9 cellular contexts compared by ENCODE assay signal in the genomic region with DNA sequence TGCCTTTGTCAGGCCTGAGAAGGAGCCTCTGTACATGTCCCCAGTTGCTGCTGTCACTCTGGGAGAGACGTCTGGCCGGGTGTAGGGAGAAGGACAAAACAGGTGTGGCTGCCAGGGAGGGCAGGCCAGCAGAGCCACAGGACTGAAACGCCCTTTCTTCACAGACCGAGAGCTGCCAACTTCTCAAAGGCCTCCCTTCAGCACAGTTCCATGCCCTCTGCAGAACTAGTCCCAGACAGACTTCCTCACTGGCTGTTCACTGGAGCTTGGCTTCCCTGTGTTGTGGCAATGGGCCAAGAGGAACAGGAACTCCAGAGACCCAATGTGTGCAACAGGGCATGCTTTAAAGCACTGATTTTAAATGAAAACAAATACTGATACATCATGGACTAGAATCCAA. TPM values are rescaled to one million over a fixed set of nuclear protein-coding genes. Genes with fewer than 3 reads are reported as not detected.
DNase-seq lines count a peak whose midpoint lies in the region; ATAC-seq, FAIRE-seq and TF ChIP-seq lines count a peak whose summit lies in the region.
"Had no signal": no experiment of that assay in that cellular context is flagged by ENCODE, and none has a peak within 500 bp of the region (broad histone marks: within the 10 kb centered on the region; RNA-seq: fewer than 3 reads in every experiment).

No MANE protein-coding gene starts in this region.

- TF ChIP-seq EP300 in A549 (IDR thresholded peaks at IDR 0.05) = no peak

- peaks cover 49% of the 10 kb centered on the region for H3K4me1 Mint-ChIP-seq in chondrocyte (ENCODE audit: low read depth)

- H3K4me1 ChIP-seq in A549 = peaks cover 61% of the 10 kb centered on the region

- DNase-seq in A549 (ENCODE audit: low read depth in 1 of 2, low spot score in 1 of 2) (no peak), LNCaP clone FGC (ENCODE audit: low read depth) (peak; percentile 86), chondrocyte (ENCODE audit: low spot score) (no peak), mucosa of gallbladder (ENCODE audit: low spot score) (peak; percentile 82), GM13977 (ENCODE audit: low spot score) (no peak), D341Med (ENCODE audit: low spot score) (no peak)
- DNase-seq: stimulated activated naive CD8-positive, alpha-beta T cell treated with anti-CD3 and anti-CD28 coated beads, Interleukin-15, Interleukin-2, amounts not matched to agents 100 U/mL and 50 U/mL, for 24 hours had no signal

- H3K9me3 ChIP-seq in A549 = no peaks in the 10 kb centered on the region

- in situ Hi-C loops in GM13977 (cut with MboI; ENCODE audit: low pct_unique_long_range_greater_than_20kb, low sequenced_read_pairs, unreplicated experiment) = no loop called here

- H3K27ac ChIP-seq in A549 = peak overlapping the region in 1 of 2 experiments; percentile 66; a peak in 4 of 6 replicates

- no peaks in the 10 kb centered on the region for H3K9me3 Mint-ChIP-seq in chondrocyte (ENCODE audit: low read depth)

- H3K4me2 ChIP-seq in A549 = 0 out of 3 replicates have a peak overlapping the region, but pooled peaks have one; percentile 22

- WGBS in A549 (ENCODE audit: missing lambda C conversion rate) = 61% methylated on average over 4 of the region's 4 CpGs

- CTCF ChIA-PET in A549 (lab: Yijun Ruan, JAX) = interaction anchor here (0.6 to 1.2 kb wide), 5 partner anchors 10 to 61 kb away, joined by 3 to 6 read pairs (median 3); no protein-coding TSS in a partner anchor

- H3K36me3 Mint-ChIP-seq in chondrocyte (ENCODE audit: low read depth) = no peaks in the 10 kb centered on the region

- H3K27me3 Mint-ChIP-seq in chondrocyte (ENCODE audit: low read depth) = no peaks in the 10 kb centered on the region

- no peak for TF ChIP-seq CTCF in A549 (IDR thresholded peaks at IDR 0.05)
- no peak for TF ChIP-seq CTCF in LNCaP clone FGC (IDR thresholded peaks at IDR 0.05; ENCODE audit: control insufficient read depth, extremely low read depth, insufficient read depth)
- TF ChIP-seq CTCF in chondrocyte (IDR thresholded peaks at IDR 0.05) = no peak
- TF ChIP-seq CTCF in GM13977 (IDR thresholded peaks at IDR 0.05; ENCODE audit: extremely low read depth, insufficient read depth, missing control alignments) = no peak

- POLR2A ChIA-PET in A549 (lab: Yijun Ruan, JAX) = interaction anchor here (1.4 kb wide), 1 partner anchor 87 kb away, joined by 3 read pairs; a partner anchor contains a TSS

- H3K4me3 Mint-ChIP-seq in chondrocyte (ENCODE audit: unreplicated experiment) = no peak overlapping the region

- peak overlapping the region; percentile 17 for H3K27ac Mint-ChIP-seq in chondrocyte (ENCODE audit: unreplicated experiment)

- TF ChIP-seq POLR2A in A549 (IDR thresholded peaks at IDR 0.05; ENCODE audit: low read length) = no peak

- H3K4me3 ChIP-seq in A549 (no peak overlapping the region), LNCaP clone FGC (ENCODE audit: low read depth, low read length) (no peak overlapping the region)

- ATAC-seq in A549 = no peak
- ATAC-seq in HG02970 (IDR thresholded peaks at IDR 0.05; ENCODE audit: low FRiP score, unreplicated experiment) = no peak
- ATAC-seq in HG02798 (IDR thresholded peaks at IDR 0.05; ENCODE audit: poor library complexity, unreplicated experiment) = no peak
- ATAC-seq: stimulated activated naive CD8-positive, alpha-beta T cell treated with anti-CD3 and anti-CD28 coated beads, Interleukin-15, Interleukin-2, amounts not matched to agents 100 U/mL and 50 U/mL, for 24 hours had no signal

- FAIRE-seq in A549 (lab: Jason Lieb, UNC) = no peak

- no peak for TF ChIP-seq RAD21 in A549 (conservative IDR thresholded peaks at IDR 0.05 in 1 of 2, IDR thresholded peaks at IDR 0.05 in 1 of 2)

TF ChIP-seq in A549, 52 proteins besides CTCF, POLR2A, EP300 and RAD21:
- TF ChIP-seq NFE2L2 (conservative IDR thresholded peaks at IDR 0.05; ENCODE audit: low read length) (no peak), MYC (IDR thresholded peaks at IDR 0.05; ENCODE audit: borderline replicate concordance, low read length) (no peak), MAZ (IDR thresholded peaks at IDR 0.05; ENCODE audit: borderline replicate concordance, low read depth, low read length) (no peak), PHF8 (IDR thresholded peaks at IDR 0.05; ENCODE audit: borderline replicate concordance, low read depth) (no peak), ZNF302 (CRISPR knock-in tag; IDR thresholded peaks at IDR 0.05) (no peak), KDM1A (IDR thresholded peaks at IDR 0.05; ENCODE audit: low read depth) (no peak), EHMT2 (IDR thresholded peaks at IDR 0.05; ENCODE audit: low read depth) (no peak), RNF2 (IDR thresholded peaks at IDR 0.05; ENCODE audit: borderline replicate concordance, low read depth) (no peak), CHD4 (IDR thresholded peaks at IDR 0.05; ENCODE audit: borderline replicate concordance) (no peak), FOXS1 (CRISPR knock-in tag; IDR thresholded peaks at IDR 0.05) (no peak), RCOR1 (IDR thresholded peaks at IDR 0.05; ENCODE audit: low read depth, low read length) (no peak), FOSB (CRISPR knock-in tag; IDR thresholded peaks at IDR 0.05) (no peak), HOXA7 (CRISPR knock-in tag; IDR thresholded peaks at IDR 0.05) (no peak), GATA3 (IDR thresholded peaks at IDR 0.05; ENCODE audit: borderline replicate concordance) (no peak), ZSCAN20 (CRISPR knock-in tag; IDR thresholded peaks at IDR 0.05) (no peak)
- TF ChIP-seq, protein P1, sequence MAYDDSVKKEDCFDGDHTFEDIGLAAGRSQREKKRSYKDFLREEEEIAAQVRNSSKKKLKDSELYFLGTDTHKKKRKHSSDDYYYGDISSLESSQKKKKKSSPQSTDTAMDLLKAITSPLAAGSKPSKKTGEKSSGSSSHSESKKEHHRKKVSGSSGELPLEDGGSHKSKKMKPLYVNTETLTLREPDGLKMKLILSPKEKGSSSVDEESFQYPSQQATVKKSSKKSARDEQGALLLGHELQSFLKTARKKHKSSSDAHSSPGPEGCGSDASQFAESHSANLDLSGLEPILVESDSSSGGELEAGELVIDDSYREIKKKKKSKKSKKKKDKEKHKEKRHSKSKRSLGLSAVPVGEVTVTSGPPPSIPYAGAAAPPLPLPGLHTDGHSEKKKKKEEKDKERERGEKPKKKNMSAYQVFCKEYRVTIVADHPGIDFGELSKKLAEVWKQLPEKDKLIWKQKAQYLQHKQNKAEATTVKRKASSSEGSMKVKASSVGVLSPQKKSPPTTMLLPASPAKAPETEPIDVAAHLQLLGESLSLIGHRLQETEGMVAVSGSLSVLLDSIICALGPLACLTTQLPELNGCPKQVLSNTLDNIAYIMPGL (CRISPR knock-in tag; IDR thresholded peaks at IDR 0.05; ENCODE audit: borderline replicate concordance) = no peak
- TF ChIP-seq, protein P2, sequence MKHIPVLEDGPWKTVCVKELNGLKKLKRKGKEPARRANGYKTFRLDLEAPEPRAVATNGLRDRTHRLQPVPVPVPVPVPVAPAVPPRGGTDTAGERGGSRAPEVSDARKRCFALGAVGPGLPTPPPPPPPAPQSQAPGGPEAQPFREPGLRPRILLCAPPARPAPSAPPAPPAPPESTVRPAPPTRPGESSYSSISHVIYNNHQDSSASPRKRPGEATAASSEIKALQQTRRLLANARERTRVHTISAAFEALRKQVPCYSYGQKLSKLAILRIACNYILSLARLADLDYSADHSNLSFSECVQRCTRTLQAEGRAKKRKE (CRISPR knock-in tag; IDR thresholded peaks at IDR 0.05; ENCODE audit: low read depth) = no peak

RNA-seq across cellular contexts. Expression of a gene that starts 50.7 kb away (rescaled TPM):
- polyA plus RNA-seq in A549 (2011; rRNA removed) (20.8 and 21.2 TPM in 2 replicates), A549 (2017; fragmentation: RNase III; extraction: RNeasy Plus Mini Kit Qiagen cat#74134 plus additional on column Dnase treatment) (43.4 to 49.8 TPM (median 47.3 TPM) in 3 replicates)
- polyA plus RNA-seq in A549 (2012; cell fraction: cytosol; rRNA removed) = 25.0 and 27.8 TPM in 2 replicates
- polyA plus RNA-seq in A549 (2012; cell fraction: nucleus; rRNA removed) = 28.3 and 29.6 TPM in 2 replicates
- polyA minus RNA-seq in A549 (2011; rRNA and poly(A)+ RNA removed) = 6.2 and 10.5 TPM in 2 replicates
- total RNA-seq in chondrocyte (72.0 to 85.2 TPM (median 72.1 TPM) in 3 replicates), mucosa of gallbladder (79.5 TPM)

Comparison
In these comparisons a context has a peak if more than half of its experiments do, and no peak if none do; other contexts are left out.
1. DNase-seq: peak in LNCaP clone FGC (single experiment) and mucosa of gallbladder (single experiment); none in A549 (0 of 2), chondrocyte (single experiment), GM13977 (single experiment) and D341Med (single experiment).